ENCODE assay signal across 8 cellular contexts in the genomic region with DNA sequence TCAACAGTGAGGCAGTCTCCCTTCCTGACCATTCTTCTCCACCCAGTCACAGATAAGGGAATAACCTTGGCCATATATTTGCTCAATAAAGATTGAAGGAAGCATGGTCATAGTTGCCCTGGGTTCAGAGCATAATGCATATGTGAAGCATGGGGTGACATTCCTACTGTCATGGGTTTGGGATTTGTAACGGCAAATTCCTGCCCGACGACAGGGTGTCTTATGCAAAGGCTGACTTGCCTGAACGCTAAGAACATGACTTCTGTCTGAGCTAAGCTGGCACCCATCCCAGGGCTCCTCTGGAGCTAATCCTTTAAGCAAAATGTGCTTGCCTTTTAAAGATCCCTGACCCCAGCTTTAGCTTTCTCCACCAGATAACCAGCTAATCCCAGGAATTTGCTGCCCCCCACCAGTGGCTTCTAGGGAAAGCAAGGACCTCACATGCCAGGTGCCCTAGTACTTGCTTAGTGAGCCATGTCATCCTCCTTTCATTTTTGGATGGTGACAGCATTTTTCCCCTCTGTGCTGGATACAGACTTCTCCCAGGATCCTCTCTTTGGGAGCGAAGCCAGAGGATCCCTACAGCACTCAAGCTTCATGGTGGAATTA. TPM values are rescaled to one million over a fixed set of nuclear protein-coding genes. Genes with fewer than 3 reads are reported as not detected.
A peak's percentile ranks its signal among the peaks of the same experiment; 100 is the strongest.
DNase-seq lines count a peak whose midpoint lies in the region; ATAC-seq, FAIRE-seq and TF ChIP-seq lines count a peak whose summit lies in the region.

No MANE protein-coding gene starts in this region.

- no peaks in the 10 kb centered on the region for H3K27me3 Mint-ChIP-seq in CD4-positive, alpha-beta T cell
- H3K27me3 Mint-ChIP-seq in naive thymus-derived CD8-positive, alpha-beta T cell = no peaks in the 10 kb centered on the region

- ATAC-seq in CD4-positive, alpha-beta T cell (ENCODE audit: poor library complexity) = no peak
- no peak for ATAC-seq in naive thymus-derived CD8-positive, alpha-beta T cell
- ATAC-seq in HG02610 (IDR thresholded peaks at IDR 0.05; ENCODE audit: unreplicated experiment) = no peak

- no peaks in the 10 kb centered on the region for H3K9me3 Mint-ChIP-seq in CD4-positive, alpha-beta T cell
- no peaks in the 10 kb centered on the region for H3K9me3 Mint-ChIP-seq in naive thymus-derived CD8-positive, alpha-beta T cell

- H3K4me1 Mint-ChIP-seq in CD4-positive, alpha-beta T cell (ENCODE audit: low read depth) = peaks cover 51% of the 10 kb centered on the region
- H3K4me1 Mint-ChIP-seq in naive thymus-derived CD8-positive, alpha-beta T cell = peaks cover 9 to 43% (median 28%) of the 10 kb centered on the region in 4 donors

- H3K36me3 Mint-ChIP-seq in CD4-positive, alpha-beta T cell (ENCODE audit: low read depth) = peaks cover 97% of the 10 kb centered on the region
- peaks cover 4 to 96% (median 30%) of the 10 kb centered on the region in 3 donors for H3K36me3 Mint-ChIP-seq in naive thymus-derived CD8-positive, alpha-beta T cell

- POLR2A ChIA-PET in CD4-positive, alpha-beta T cell (lab: Charles Lee) = interaction anchor here (0.8 to 3.5 kb wide), 5 partner anchors 9 to 26 kb away, joined by 3 to 25 read pairs (median 4); a partner anchor contains a TSS
- POLR2A ChIA-PET in naive thymus-derived CD8-positive, alpha-beta T cell (lab: Charles Lee) = interaction anchor here (0.9 to 34.3 kb wide), 4 partner anchors 10 to 23 kb away, joined by 4 to 1294 read pairs (median 8); a partner anchor contains a TSS

- intact Hi-C loops in CD4-positive, alpha-beta T cell (cut with DNase I, micrococcal nuclease) = no loop called here

- no peak; the same call in 1 of the 2 replicates for TF ChIP-seq POLR2A in GM12892 (IDR thresholded peaks at IDR 0.05; ENCODE audit: low read depth, low read length)

- H3K4me3 Mint-ChIP-seq in CD4-positive, alpha-beta T cell = peak overlapping the region; percentile 7
- H3K4me3 Mint-ChIP-seq in naive thymus-derived CD8-positive, alpha-beta T cell = no peak overlapping the region

- no peaks in the 10 kb centered on the region for H3K27me3 ChIP-seq in CD4-positive, alpha-beta T cell (ENCODE audit: control insufficient read depth, insufficient read depth, low read length)

- no peak for FAIRE-seq in RCC 7860 (lab: Jason Lieb, UNC)
- no peak for FAIRE-seq in GM12892 (lab: Jason Lieb, UNC)

- no peak for DNase-seq in CD4-positive, alpha-beta T cell
- peak; percentile 69 for DNase-seq in RCC 7860 (ENCODE audit: low spot score)
- DNase-seq in epithelial cell of prostate (ENCODE audit: low read depth, low spot score) = peak; percentile 62
- DNase-seq in naive thymus-derived CD8-positive, alpha-beta T cell = peak in 1 of 10 donors; percentile 21
- no peak for DNase-seq in GM12892 (ENCODE audit: insufficient read length)
- no peak for DNase-seq in NCI-H2107 treated with DMSO at 0.1 percent for 48 hours (lab: John Stamatoyannopoulos, UW; ENCODE audit: unreplicated experiment)
- DNase-seq in GM19240 (ENCODE audit: insufficient read length, low spot score) = no peak

- CTCF ChIA-PET in CD4-positive, alpha-beta T cell (lab: Charles Lee) = interaction anchor here (1.2 to 23.0 kb wide), 4 partner anchors 13 to 36 kb away, joined by 3 to 278 read pairs (median 4); a partner anchor contains a TSS

- H3K27ac ChIP-seq in CD4-positive, alpha-beta T cell (ENCODE audit: low read depth, low read length) = no peak overlapping the region
- H3K27ac ChIP-seq in epithelial cell of prostate = peak overlapping the region; percentile 80

- H3K9me3 ChIP-seq in CD4-positive, alpha-beta T cell (ENCODE audit: control insufficient read depth, low read length) = no peaks in the 10 kb centered on the region

- H3K27ac Mint-ChIP-seq in CD4-positive, alpha-beta T cell = peak overlapping the region; percentile 43
- H3K27ac Mint-ChIP-seq in naive thymus-derived CD8-positive, alpha-beta T cell = peak overlapping the region in 9 of 10 donors; percentile 10 to 82 (median 67)

- TF ChIP-seq CTCF in CD4-positive, alpha-beta T cell (IDR thresholded peaks at IDR 0.05) = no peak

RNA-seq across cellular contexts. Expression of a gene that starts 11.7 kb away (rescaled TPM):
- 10 to 100 TPM; 29.0 to 32.1 TPM for total RNA-seq in CD4-positive, alpha-beta T cell
- 10 to 100 TPM; 46.0 to 52.0 TPM for total RNA-seq in naive thymus-derived CD8-positive, alpha-beta T cell
- polyA plus RNA-seq in naive thymus-derived CD8-positive, alpha-beta T cell = 10 to 100 TPM; 18.8 to 27.5 (median 23.3) TPM
- polyA plus RNA-seq in GM12892 (2012; ENCODE audit: missing spikeins) = 14.9 TPM

RNA-seq across cellular contexts. Expression of a gene that starts 11.8 kb away (rescaled TPM):
- total RNA-seq in CD4-positive, alpha-beta T cell = 10 to 100 TPM; 46.3 to 51.0 TPM
- 100 to 1,000 TPM; 110 to 112 TPM for total RNA-seq in naive thymus-derived CD8-positive, alpha-beta T cell
- polyA plus RNA-seq in naive thymus-derived CD8-positive, alpha-beta T cell = 10 to 100 TPM; 35.7 to 49.9 (median 43.2) TPM
- 39.4 TPM for polyA plus RNA-seq in GM12892 (2012; ENCODE audit: missing spikeins)

RNA-seq across cellular contexts. Expression of a gene that starts 34.7 kb away (rescaled TPM):
- 100 to 1,000 TPM; 187 to 197 TPM for total RNA-seq in CD4-positive, alpha-beta T cell
- 100 to 1,000 TPM; 211 to 228 TPM for total RNA-seq in naive thymus-derived CD8-positive, alpha-beta T cell
- 10 to 100 TPM; 14.3 to 20.2 (median 19.2) TPM for polyA plus RNA-seq in naive thymus-derived CD8-positive, alpha-beta T cell
- 32.2 TPM for polyA plus RNA-seq in GM12892 (2012; ENCODE audit: missing spikeins)

RNA-seq across cellular contexts. Expression of a gene that starts 53.8 kb away (rescaled TPM):
- 1 to 10 TPM; 4.3 to 4.7 TPM for total RNA-seq in CD4-positive, alpha-beta T cell
- total RNA-seq in naive thymus-derived CD8-positive, alpha-beta T cell = 1 to 10 TPM; 6.3 to 8.0 TPM
- polyA plus RNA-seq in naive thymus-derived CD8-positive, alpha-beta T cell = 1 to 10 TPM; 2.4 to 9.6 (median 4.6) TPM
- 3.5 TPM for polyA plus RNA-seq in GM12892 (2012; ENCODE audit: missing spikeins)

Comparison
In these comparisons a context has a peak if more than half of its experiments do, and no peak if none do; other contexts are left out.
1. DNase-seq: peak in RCC 7860 (single experiment) and epithelial cell of prostate (single experiment); none in CD4-positive, alpha-beta T cell (0 of 10), GM12892 (single experiment), NCI-H2107 treated with DMSO at 0.1 percent for 48 hours (single experiment) and GM19240 (single experiment).